7 cellular contexts compared by ENCODE assay signal in genomic region chr15:60635507-60636352, GRCh38.
DNase-seq lines count a peak whose midpoint lies in the region; ATAC-seq and TF ChIP-seq lines count a peak whose summit lies in the region.

No MANE protein-coding gene starts in this region.

- H3K4me3 ChIP-seq in gastrocnemius medialis = no peak overlapping the region
- H3K4me3 ChIP-seq in lower leg skin (ENCODE audit: low read depth, poor library complexity, severe bottlenecking) = no peak overlapping the region

- no peaks in the 10 kb centered on the region for H3K27me3 ChIP-seq in gastrocnemius medialis

- no peaks in the 10 kb centered on the region for H3K27me3 Mint-ChIP-seq in stimulated activated memory B cell treated with anti-CD40 and anti-IgM and Interleukin-4, amounts not matched to agents 10 μg/mL and 1 μg/mL and 100 μg/mL, for 72 hours
- H3K27me3 Mint-ChIP-seq in activated naive CD8-positive, alpha-beta T cell treated with anti-CD3 and anti-CD28 coated beads, Interleukin-2, amount 50 U/mL, for 24 hours = peaks cover 2% of the 10 kb centered on the region

- no peaks in the 10 kb centered on the region for H3K36me3 Mint-ChIP-seq in stimulated activated memory B cell treated with anti-CD40 and anti-IgM and Interleukin-4, amounts not matched to agents 10 μg/mL and 1 μg/mL and 100 μg/mL, for 72 hours
- H3K36me3 Mint-ChIP-seq in activated naive CD8-positive, alpha-beta T cell treated with anti-CD3 and anti-CD28 coated beads, Interleukin-2, amount 50 U/mL, for 24 hours (ENCODE audit: low read depth) = no peaks in the 10 kb centered on the region

- ATAC-seq in GM19043 (IDR thresholded peaks at IDR 0.05; ENCODE audit: low read depth, unreplicated experiment) (peak; percentile 77), HG02970 (IDR thresholded peaks at IDR 0.05; ENCODE audit: low FRiP score, unreplicated experiment) (peak; percentile 68), gastrocnemius medialis (no peak)
- ATAC-seq in stimulated activated memory B cell treated with anti-CD40 and anti-IgM and Interleukin-4, amounts not matched to agents 10 μg/mL and 1 μg/mL and 100 μg/mL, for 72 hours = peak; percentile 91
- ATAC-seq in activated naive CD8-positive, alpha-beta T cell treated with anti-CD3 and anti-CD28 coated beads, Interleukin-2, amount 50 U/mL, for 24 hours = no peak

- peaks cover 0 to 7% of the 10 kb centered on the region in 2 donors for H3K4me1 ChIP-seq in gastrocnemius medialis

- in situ Hi-C loops in gastrocnemius medialis (cut with MboI; ENCODE audit: low sequenced_read_pairs in 4 of 4) = no loop called here

- DNase-seq in NOMO-1 (lab: John Stamatoyannopoulos, UW; ENCODE audit: unreplicated experiment in 2 of 2) (peak; percentile 65 to 85), gastrocnemius medialis (no peak), lower leg skin (ENCODE audit: low spot score in 2 of 2) (no peak)
- no peak for DNase-seq in activated naive CD8-positive, alpha-beta T cell treated with anti-CD3 and anti-CD28 coated beads, Interleukin-2, amount 50 U/mL, for 24 hours

- intact Hi-C loops in gastrocnemius medialis (cut with DNase I; ENCODE audit: low total_unique reads) (no loop called here), lower leg skin (cut with DNase I; ENCODE audit: low total_unique reads) (no loop called here)

- H3K9me3 Mint-ChIP-seq in stimulated activated memory B cell treated with anti-CD40 and anti-IgM and Interleukin-4, amounts not matched to agents 10 μg/mL and 1 μg/mL and 100 μg/mL, for 72 hours = no peaks in the 10 kb centered on the region
- H3K9me3 Mint-ChIP-seq in activated naive CD8-positive, alpha-beta T cell treated with anti-CD3 and anti-CD28 coated beads, Interleukin-2, amount 50 U/mL, for 24 hours = no peaks in the 10 kb centered on the region

- TF ChIP-seq POLR2A in gastrocnemius medialis (IDR thresholded peaks at IDR 0.05) = no peak
- TF ChIP-seq POLR2A in lower leg skin (IDR thresholded peaks at IDR 0.05) = no peak

- H3K27ac Mint-ChIP-seq in stimulated activated memory B cell treated with anti-CD40 and anti-IgM and Interleukin-4, amounts not matched to agents 10 μg/mL and 1 μg/mL and 100 μg/mL, for 72 hours = peak overlapping the region; percentile 61
- H3K27ac Mint-ChIP-seq in activated naive CD8-positive, alpha-beta T cell treated with anti-CD3 and anti-CD28 coated beads, Interleukin-2, amount 50 U/mL, for 24 hours = no peak overlapping the region

- TF ChIP-seq CTCF in gastrocnemius medialis (IDR thresholded peaks at IDR 0.05 in 4 of 5, conservative IDR thresholded peaks at IDR 0.05 in 1 of 5) = no peak
- TF ChIP-seq CTCF in lower leg skin (IDR thresholded peaks at IDR 0.05) = no peak

- WGBS in lower leg skin, 2 donors = 72 to 73% methylated on average over 7 of the region's 7 CpGs

- no peaks in the 10 kb centered on the region for H3K36me3 ChIP-seq in gastrocnemius medialis

- peaks cover 21% of the 10 kb centered on the region for H3K4me1 Mint-ChIP-seq in stimulated activated memory B cell treated with anti-CD40 and anti-IgM and Interleukin-4, amounts not matched to agents 10 μg/mL and 1 μg/mL and 100 μg/mL, for 72 hours
- peaks cover 15% of the 10 kb centered on the region for H3K4me1 Mint-ChIP-seq in activated naive CD8-positive, alpha-beta T cell treated with anti-CD3 and anti-CD28 coated beads, Interleukin-2, amount 50 U/mL, for 24 hours

- H3K9me3 ChIP-seq in gastrocnemius medialis = no peaks in the 10 kb centered on the region

- H3K27ac ChIP-seq in gastrocnemius medialis = no peak overlapping the region

- peak overlapping the region; percentile 32 for H3K4me3 Mint-ChIP-seq in stimulated activated memory B cell treated with anti-CD40 and anti-IgM and Interleukin-4, amounts not matched to agents 10 μg/mL and 1 μg/mL and 100 μg/mL, for 72 hours
- H3K4me3 Mint-ChIP-seq in activated naive CD8-positive, alpha-beta T cell treated with anti-CD3 and anti-CD28 coated beads, Interleukin-2, amount 50 U/mL, for 24 hours = no peak overlapping the region

Comparison
In these comparisons a context has a peak if more than half of its experiments do, and no peak if none do; other contexts are left out.
1. ATAC-seq: peak in GM19043 (single experiment), HG02970 (single experiment) and stimulated activated memory B cell treated with anti-CD40 and anti-IgM and Interleukin-4, amounts not matched to agents 10 μg/mL and 1 μg/mL and 100 μg/mL, for 72 hours (single experiment); none in gastrocnemius medialis (0 of 2) and activated naive CD8-positive, alpha-beta T cell treated with anti-CD3 and anti-CD28 coated beads, Interleukin-2, amount 50 U/mL, for 24 hours (single experiment).
2. DNase-seq: peak in NOMO-1 (2 of 2); none in gastrocnemius medialis (0 of 2), activated naive CD8-positive, alpha-beta T cell treated with anti-CD3 and anti-CD28 coated beads, Interleukin-2, amount 50 U/mL, for 24 hours (single experiment) and lower leg skin (0 of 2).